ENCODE assay signal across 15 cellular contexts in the genomic region with DNA sequence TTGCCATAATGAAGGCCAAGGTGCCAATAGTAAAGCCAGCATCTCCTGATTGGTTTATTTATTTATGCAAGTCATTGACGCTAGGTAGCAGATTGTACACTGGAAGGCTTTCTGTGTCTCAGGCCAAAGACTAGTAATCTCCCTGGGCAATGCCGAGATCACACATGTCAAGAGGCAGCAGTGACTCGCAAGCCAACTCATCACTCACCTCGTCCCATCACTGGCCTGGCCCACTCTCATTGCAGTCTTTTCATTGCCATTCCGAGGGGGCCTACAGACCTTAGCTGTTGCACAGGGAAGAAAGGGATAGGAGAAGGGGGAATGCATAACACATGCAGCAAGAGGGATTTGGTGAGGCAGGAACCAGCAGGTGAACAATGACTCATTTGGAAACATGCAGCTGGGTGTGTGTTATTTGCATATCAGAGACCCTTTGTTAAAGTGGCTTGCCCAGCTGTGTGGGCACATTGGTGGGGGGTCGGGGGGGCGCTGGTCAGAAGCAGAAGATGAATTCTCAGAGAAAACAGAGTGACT.
A peak's percentile ranks its signal among the peaks of the same experiment; 100 is the strongest.
DNase-seq lines count a peak whose midpoint lies in the region; ATAC-seq, FAIRE-seq and TF ChIP-seq lines count a peak whose summit lies in the region.
"Had no signal": no experiment of that assay in that cellular context is flagged by ENCODE, and none has a peak within 500 bp of the region (broad histone marks: within the 10 kb centered on the region; RNA-seq: fewer than 3 reads in every experiment).

No MANE protein-coding gene starts in this region.

- DNase-seq in NCI-H345 (lab: John Stamatoyannopoulos, UW) = peak; percentile 35
- DNase-seq in NCI-H345 treated with DMSO at 0.1 percent for 48 hours (lab: John Stamatoyannopoulos, UW; ENCODE audit: unreplicated experiment) = no peak
- DNase-seq in NCI-H146 treated with DMSO at 0.1 percent for 48 hours (lab: John Stamatoyannopoulos, UW; ENCODE audit: unreplicated experiment) = peak; percentile 63
- peak; percentile 2 for DNase-seq in kidney tubule cell (ENCODE audit: low spot score)
- DNase-seq in Peyer's patch = no peak
- no peak for DNase-seq in COLO829 (ENCODE audit: low spot score)
- no peak for DNase-seq in frontal cortex (ENCODE audit: low spot score in 2 of 2)
- DNase-seq: activated CD4-positive, alpha-beta T cell treated with anti-CD3 and anti-CD28 coated beads, Interleukin-2, amount 50 U/mL, for 48 hours; anterior cingulate cortex; NCI-H2171 treated with DMSO at 0.1 percent for 48 hours; stimulated activated CD4-positive, alpha-beta T cell treated with anti-CD3 and anti-CD28 coated beads, Interleukin-12 subunit alpha, Interleukin-12 subunit beta, amount 100 ng/mL, for 4 hours had no signal

- H3K27me3 ChIP-seq in Peyer's patch = no peaks in the 10 kb centered on the region

- no peaks in the 10 kb centered on the region for H3K9me3 ChIP-seq in Peyer's patch

- no peak overlapping the region for H3K4me3 ChIP-seq in Peyer's patch
- H3K4me3 ChIP-seq: SK-N-MC had no signal

- ATAC-seq in HG02623 (IDR thresholded peaks at IDR 0.05; ENCODE audit: unreplicated experiment) = peak; percentile 60
- ATAC-seq: stimulated activated memory B cell treated with anti-CD40 and anti-IgM and Interleukin-4, amounts not matched to agents 10 μg/mL and 1 μg/mL and 100 μg/mL, for 72 hours had no signal

- no peaks in the 10 kb centered on the region for H3K36me3 ChIP-seq in Peyer's patch

- no peak overlapping the region for H3K27ac ChIP-seq in Peyer's patch
- H3K27ac ChIP-seq: SK-N-MC had no signal

- no peaks in the 10 kb centered on the region for H3K4me1 ChIP-seq in Peyer's patch

- no peak for TF ChIP-seq CTCF in Peyer's patch (IDR thresholded peaks at IDR 0.05)

- no peak for FAIRE-seq in frontal cortex (lab: Jason Lieb, UNC)
- FAIRE-seq: G401.6 had no signal

- TF ChIP-seq POLR2A in Peyer's patch (IDR thresholded peaks at IDR 0.05) = no peak

Comparison
In these comparisons a context has a peak if more than half of its experiments do, and no peak if none do; other contexts are left out.
1. DNase-seq: peak in NCI-H345 (single experiment), NCI-H146 treated with DMSO at 0.1 percent for 48 hours (single experiment) and kidney tubule cell (single experiment); none in NCI-H345 treated with DMSO at 0.1 percent for 48 hours (single experiment), Peyer's patch (0 of 3), COLO829 (single experiment) and frontal cortex (0 of 2).